ENCODE assay signal across 8 cellular contexts in genomic region chr2:223613017-223613950, GRCh38. TPM values are rescaled to one million over a fixed set of nuclear protein-coding genes. Genes with fewer than 3 reads are reported as not detected.
DNase-seq lines count a peak whose midpoint lies in the region; ATAC-seq and TF ChIP-seq lines count a peak whose summit lies in the region.

No MANE protein-coding gene starts in this region.

- DNase-seq in AG20443 (ENCODE audit: low spot score) (peak; percentile 97), MG63 (peak; percentile 93), Right ventricle myocardium inferior (ENCODE audit: missing footprints) (peak; percentile 81), osteocyte (ENCODE audit: extremely low spot score, unreplicated experiment) (peak; percentile 91), DMS114 treated with DMSO at 0.1 percent for 48 hours (lab: John Stamatoyannopoulos, UW; ENCODE audit: unreplicated experiment) (no peak)

- no peaks in the 10 kb centered on the region for H3K27me3 Mint-ChIP-seq in osteocyte (ENCODE audit: unreplicated experiment)

- H3K9me3 Mint-ChIP-seq in osteocyte (ENCODE audit: unreplicated experiment) = no peaks in the 10 kb centered on the region

- H3K4me3 ChIP-seq in MG63 = peak overlapping the region; percentile 26

- no peaks in the 10 kb centered on the region for H3K36me3 ChIP-seq in MG63

- peak overlapping the region; percentile 95 for H3K27ac Mint-ChIP-seq in osteocyte (ENCODE audit: unreplicated experiment)

- intact Hi-C loops in Right ventricle myocardium inferior (cut with DNase I) = no loop called here

- H3K27ac ChIP-seq in VCaP = peak overlapping the region; percentile 29; the same call in 1 of the 2 replicates

- peak; percentile 96 for ATAC-seq in Right ventricle myocardium inferior
- ATAC-seq in HG03432 (IDR thresholded peaks at IDR 0.05; ENCODE audit: unreplicated experiment) = no peak
- no peak for ATAC-seq in HG03095 (IDR thresholded peaks at IDR 0.05; ENCODE audit: unreplicated experiment)

- no peaks in the 10 kb centered on the region for H3K27me3 ChIP-seq in MG63

- no peak for TF ChIP-seq CTCF in VCaP (conservative IDR thresholded peaks at IDR 0.05)
- TF ChIP-seq CTCF in osteocyte (IDR thresholded peaks at IDR 0.05) = peak; percentile 24

- H3K9me3 ChIP-seq in MG63 = no peaks in the 10 kb centered on the region

- H3K4me3 Mint-ChIP-seq in osteocyte (ENCODE audit: unreplicated experiment) = peak overlapping the region; percentile 71

- H3K4me1 Mint-ChIP-seq in osteocyte (ENCODE audit: unreplicated experiment) = peaks cover 24% of the 10 kb centered on the region

- H3K36me3 Mint-ChIP-seq in osteocyte (ENCODE audit: unreplicated experiment) = no peaks in the 10 kb centered on the region

RNA-seq across cellular contexts. Expression of gene SCG2, which starts 11.1 kb away (rescaled TPM):
- 0.26 and 0.39 TPM in 2 replicates for total RNA-seq in MG63 (2014; rRNA removed; shearing (Covaris generic); ENCODE audit: low replicate concordance)
- not detected for total RNA-seq in Right ventricle myocardium inferior
- total RNA-seq in osteocyte = 132 and 134 TPM in 2 replicates

Comparison
In these comparisons a context has a peak if more than half of its experiments do, and no peak if none do; other contexts are left out.
1. RNA of gene SCG2, which starts 11.1 kb away (total RNA-seq): 132 to 134 TPM in osteocyte; 0.26 to 0.39 TPM in MG63 and not detected in Right ventricle myocardium inferior (single experiment); every median in the first group is over 10 times any median in the second.